In the genomic region with DNA sequence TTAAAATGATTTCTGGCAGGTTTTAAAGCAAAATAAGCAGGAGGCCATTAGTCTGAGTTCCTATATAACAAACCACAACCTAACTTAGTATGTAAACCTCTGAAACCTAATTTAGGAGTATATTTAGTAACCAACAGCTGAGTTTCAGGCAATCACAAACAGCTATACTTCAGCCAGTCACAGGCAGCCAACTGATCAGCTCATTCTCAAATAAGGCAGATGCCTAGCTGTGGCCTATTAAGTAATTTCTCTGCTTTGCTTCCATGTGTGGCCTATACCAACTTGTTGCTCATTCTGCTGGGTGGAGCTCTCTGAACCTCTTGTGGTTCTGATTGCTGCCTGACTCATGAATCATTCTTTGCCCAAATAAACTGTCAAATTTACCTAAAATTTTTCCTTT, we compare ENCODE assay signal across 16 cellular contexts.
DNase-seq lines count a peak whose midpoint lies in the region; ATAC-seq and TF ChIP-seq lines count a peak whose summit lies in the region.
"Had no signal": no experiment of that assay in that cellular context is flagged by ENCODE, and none has a peak within 500 bp of the region (broad histone marks: within the 10 kb centered on the region; RNA-seq: fewer than 3 reads in every experiment).

No MANE protein-coding gene starts in this region.

- no peaks in the 10 kb centered on the region for H3K27me3 ChIP-seq in sigmoid colon
- no peaks in the 10 kb centered on the region for H3K27me3 ChIP-seq in esophagus muscularis mucosa
- H3K27me3 ChIP-seq: breast epithelium, foreskin keratinocyte, SJCRH30, spleen had no signal

- H3K4me1 ChIP-seq in sigmoid colon, result no peaks in the 10 kb centered on the region
- no peaks in the 10 kb centered on the region for H3K4me1 ChIP-seq in esophagus muscularis mucosa
- H3K4me1 ChIP-seq: breast epithelium, foreskin keratinocyte, SJCRH30, spleen had no signal

- TF ChIP-seq CTCF in sigmoid colon (IDR thresholded peaks at IDR 0.05) (no peak), esophagus muscularis mucosa (IDR thresholded peaks at IDR 0.05) (no peak)

- H3K27ac ChIP-seq in sigmoid colon, result no peak overlapping the region
- no peak overlapping the region for H3K27ac ChIP-seq in esophagus muscularis mucosa (replicated peaks in 1 of 4)
- H3K27ac ChIP-seq: breast epithelium, foreskin keratinocyte, SJCRH30, spleen had no signal

- no peak for TF ChIP-seq POLR2A in sigmoid colon (IDR thresholded peaks at IDR 0.05)
- no peak for TF ChIP-seq POLR2A in esophagus muscularis mucosa (IDR thresholded peaks at IDR 0.05; ENCODE audit: low read depth)

- intact Hi-C loops in sigmoid colon (cut with DNase I) (no loop called here), posterior cingulate gyrus (cut with DNase I) (no loop called here), esophagus muscularis mucosa (cut with DNase I) (no loop called here)

- ATAC-seq in GM18861 (IDR thresholded peaks at IDR 0.05; ENCODE audit: unreplicated experiment), result peak; percentile 74
- ATAC-seq in HG02852 (IDR thresholded peaks at IDR 0.05; ENCODE audit: unreplicated experiment), result peak; percentile 75
- no peak for ATAC-seq in GM19023 (IDR thresholded peaks at IDR 0.05; ENCODE audit: unreplicated experiment)
- ATAC-seq: foreskin keratinocyte had no signal

- TF ChIP-seq EP300 in sigmoid colon (IDR thresholded peaks at IDR 0.05) (no peak), esophagus muscularis mucosa (IDR thresholded peaks at IDR 0.05) (no peak)

- DNase-seq in NCI-H226 (peak; percentile 23), iris pigment epithelial cell (ENCODE audit: low read depth) (peak; percentile 29), sigmoid colon (no peak), posterior cingulate gyrus (no peak), esophagus muscularis mucosa (ENCODE audit: extremely low spot score) (no peak)
- DNase-seq: activated CD8-positive, alpha-beta memory T cell treated with anti-CD3 and anti-CD28 coated beads for 24 hours; DMS 273 treated with DMSO at 0.1 percent for 48 hours; midbrain; SJCRH30; spleen; substantia nigra had no signal

- no peaks in the 10 kb centered on the region for H3K36me3 ChIP-seq in sigmoid colon
- H3K36me3 ChIP-seq in esophagus muscularis mucosa, result no peaks in the 10 kb centered on the region
- H3K36me3 ChIP-seq: breast epithelium, SJCRH30, spleen had no signal

- no peak overlapping the region for H3K4me3 ChIP-seq in sigmoid colon
- H3K4me3 ChIP-seq in esophagus muscularis mucosa, result no peak overlapping the region
- H3K4me3 ChIP-seq: breast epithelium, SJCRH30, spleen had no signal

- no peaks in the 10 kb centered on the region for H3K9me3 ChIP-seq in sigmoid colon
- H3K9me3 ChIP-seq in esophagus muscularis mucosa, result no peaks in the 10 kb centered on the region
- H3K9me3 ChIP-seq: breast epithelium, SJCRH30, spleen had no signal

Comparison
In these comparisons a context has a peak if more than half of its experiments do, and no peak if none do; other contexts are left out.
1. DNase-seq: peak in NCI-H226 (single experiment) and iris pigment epithelial cell (single experiment); none in sigmoid colon (single experiment), posterior cingulate gyrus (0 of 10) and esophagus muscularis mucosa (single experiment).